Comparison of ENCODE assay signal across 9 cellular contexts in genomic region chr11:8068605-8069221, GRCh38. TPM values are rescaled to one million over a fixed set of nuclear protein-coding genes. Genes with fewer than 3 reads are reported as not detected.
DNase-seq lines count a peak whose midpoint lies in the region; ATAC-seq and TF ChIP-seq lines count a peak whose summit lies in the region.
"Had no signal": no experiment of that assay in that cellular context is flagged by ENCODE, and none has a peak within 500 bp of the region (broad histone marks: within the 10 kb centered on the region; RNA-seq: fewer than 3 reads in every experiment).

No MANE protein-coding gene starts in this region.

- H3F3A ChIP-seq in PC-9 (ENCODE audit: insufficient read depth, low read depth): no peaks in the 10 kb centered on the region; the same call in 1 of the 2 replicates

- no peak overlapping the region for H3K27ac Mint-ChIP-seq in stimulated activated naive CD8-positive, alpha-beta T cell treated with anti-CD3 and anti-CD28 coated beads, Interleukin-15, amount 100 ng/mL, for 72 hours

- TF ChIP-seq CTCF in PC-9 (conservative IDR thresholded peaks at IDR 0.05) (no peak), fibroblast of mammary gland (conservative IDR thresholded peaks at IDR 0.05; ENCODE audit: control insufficient read depth, insufficient read depth, low read depth, low read length) (no peak), psoas muscle (IDR thresholded peaks at IDR 0.05) (no peak), foreskin keratinocyte (conservative IDR thresholded peaks at IDR 0.05) (no peak)

- H3K27me3 ChIP-seq in PC-9 (ENCODE audit: insufficient read depth, low read depth) (no peaks in the 10 kb centered on the region), psoas muscle (ENCODE audit: insufficient read depth in 3 of 3, low read length in 2 of 3) (no peaks in the 10 kb centered on the region), foreskin keratinocyte (peaks cover 6% of the 10 kb centered on the region)

- H3K79me2 ChIP-seq in PC-9 (ENCODE audit: low read depth): no peaks in the 10 kb centered on the region

- H3K4me1 ChIP-seq in PC-9 (replicated peaks; ENCODE audit: insufficient read depth) (peaks cover 12% of the 10 kb centered on the region), psoas muscle (peaks cover 7% of the 10 kb centered on the region), foreskin keratinocyte (no peaks in the 10 kb centered on the region)

- H3K9me3 Mint-ChIP-seq in stimulated activated naive CD8-positive, alpha-beta T cell treated with anti-CD3 and anti-CD28 coated beads, Interleukin-15, amount 100 ng/mL, for 72 hours: no peaks in the 10 kb centered on the region

- POLR2A ChIA-PET in PC-9 (lab: Charles Lee; ENCODE audit: unreplicated experiment): interaction anchor here (0.6 kb wide), 1 partner anchor 164 kb away, joined by 4 read pairs; no protein-coding TSS in a partner anchor

- no peaks in the 10 kb centered on the region for H4K20me1 ChIP-seq in PC-9 (ENCODE audit: insufficient read depth)

- H3K4me3 ChIP-seq in PC-9 (no peak overlapping the region), fibroblast of mammary gland (ENCODE audit: control insufficient read depth, low read depth, low read length) (peak overlapping the region; percentile 10), psoas muscle (no peak overlapping the region)

- H3K4me1 Mint-ChIP-seq in stimulated activated naive CD8-positive, alpha-beta T cell treated with anti-CD3 and anti-CD28 coated beads, Interleukin-15, amount 100 ng/mL, for 72 hours: no peaks in the 10 kb centered on the region

- H3K9me3 ChIP-seq in PC-9 (ENCODE audit: insufficient read depth, low read depth) (no peaks in the 10 kb centered on the region), psoas muscle (no peaks in the 10 kb centered on the region)

- H3K36me3 ChIP-seq in PC-9 (ENCODE audit: low read depth) (no peaks in the 10 kb centered on the region), psoas muscle (ENCODE audit: insufficient read depth in 1 of 2, low read depth in 1 of 2) (no peaks in the 10 kb centered on the region)

- no peak overlapping the region for H3K4me3 Mint-ChIP-seq in stimulated activated naive CD8-positive, alpha-beta T cell treated with anti-CD3 and anti-CD28 coated beads, Interleukin-15, amount 100 ng/mL, for 72 hours

- peak overlapping the region; percentile 48 for H3K4me2 ChIP-seq in PC-9

- WGBS in psoas muscle, 3 donors: 10 to 24% (median 14%) methylated on average over 15 of the region's 15 CpGs

- ATAC-seq in psoas muscle (peak; percentile 84 to 97 (median 90)), foreskin keratinocyte (no peak)
- no peak for ATAC-seq in stimulated activated naive CD8-positive, alpha-beta T cell treated with anti-CD3 and anti-CD28 coated beads, Interleukin-15, amount 100 ng/mL, for 72 hours

- peaks cover 54% of the 10 kb centered on the region for H3K27me3 Mint-ChIP-seq in stimulated activated naive CD8-positive, alpha-beta T cell treated with anti-CD3 and anti-CD28 coated beads, Interleukin-15, amount 100 ng/mL, for 72 hours

- BruUV-seq in PC-9 (replicated peaks; lab: Mats Ljungman, UMichigan): no TSS peak

- H3K9me2 ChIP-seq in PC-9 (ENCODE audit: insufficient read depth): no peaks in the 10 kb centered on the region

- H2AFZ ChIP-seq in PC-9: peak overlapping the region; percentile 43; the same call in 1 of the 2 replicates

- peak overlapping the region; percentile 7; the same call in 1 of the 2 replicates for H3K27ac ChIP-seq in PC-9
- H3K27ac ChIP-seq in psoas muscle: peak overlapping the region; percentile 46
- H3K27ac ChIP-seq in foreskin keratinocyte: no peak overlapping the region

- CTCF ChIA-PET in PC-9 (lab: Charles Lee): interaction anchor here (0.6 kb wide), 1 partner anchor 491 kb away, joined by 3 read pairs; no protein-coding TSS in a partner anchor

- intact Hi-C loops in PC-9 (cut with micrococcal nuclease; ENCODE audit: unreplicated experiment): no loop called here
- intact Hi-C loops in psoas muscle (cut with DNase I): loop anchor here in 1 of 2 donors (2.0 kb wide), 1 partner anchor 36 kb away; no protein-coding TSS in a partner anchor

- DNase-seq in DMS79 treated with DMSO at 0.1 percent for 48 hours (lab: John Stamatoyannopoulos, UW): peak; percentile 88
- peak; percentile 67 to 73 for DNase-seq in PC-9
- DNase-seq in fibroblast of mammary gland (ENCODE audit: low read depth): peak; percentile 91
- peak; percentile 70 to 84 for DNase-seq in psoas muscle
- no peak for DNase-seq in foreskin keratinocyte
- DNase-seq in stimulated activated naive CD8-positive, alpha-beta T cell treated with anti-CD3 and anti-CD28 coated beads, Interleukin-15, amount 100 ng/mL, for 72 hours: no peak
- DNase-seq in 8988T: no peak
- no peak for DNase-seq in SW 1271 (lab: John Stamatoyannopoulos, UW)
- DNase-seq: NCI-H748 treated with DMSO at 0.1 percent for 48 hours had no signal

RNA-seq across cellular contexts. Expression of gene TUB, which starts 12.3 kb away (rescaled TPM):
- total RNA-seq in PC-9 (2021) (not detected in 2 replicates), psoas muscle (1 to 10 TPM in 3 of 4 donors, under 1 TPM in 1; 0.91 to 4.6 (median 1.3) TPM), foreskin keratinocyte (2.4 and 2.5 TPM in 2 replicates)
- polyA plus RNA-seq in psoas muscle (under 1 TPM; 0.25 to 0.51 (median 0.39) TPM), foreskin keratinocyte (0.48 and 0.70 TPM in 2 replicates)

Comparison
In these comparisons a context has a peak if more than half of its experiments do, and no peak if none do; other contexts are left out.
1. DNase-seq: peak in DMS79 treated with DMSO at 0.1 percent for 48 hours (single experiment), PC-9 (2 of 2), fibroblast of mammary gland (single experiment) and psoas muscle (2 of 2); none in foreskin keratinocyte (0 of 2), stimulated activated naive CD8-positive, alpha-beta T cell treated with anti-CD3 and anti-CD28 coated beads, Interleukin-15, amount 100 ng/mL, for 72 hours (0 of 2), 8988T (single experiment) and SW 1271 (0 of 2).
2. ATAC-seq: peak in psoas muscle (4 of 4); none in foreskin keratinocyte (single experiment) and stimulated activated naive CD8-positive, alpha-beta T cell treated with anti-CD3 and anti-CD28 coated beads, Interleukin-15, amount 100 ng/mL, for 72 hours (single experiment).